Comparison of ENCODE assay signal across 7 cellular contexts in the genomic region with DNA sequence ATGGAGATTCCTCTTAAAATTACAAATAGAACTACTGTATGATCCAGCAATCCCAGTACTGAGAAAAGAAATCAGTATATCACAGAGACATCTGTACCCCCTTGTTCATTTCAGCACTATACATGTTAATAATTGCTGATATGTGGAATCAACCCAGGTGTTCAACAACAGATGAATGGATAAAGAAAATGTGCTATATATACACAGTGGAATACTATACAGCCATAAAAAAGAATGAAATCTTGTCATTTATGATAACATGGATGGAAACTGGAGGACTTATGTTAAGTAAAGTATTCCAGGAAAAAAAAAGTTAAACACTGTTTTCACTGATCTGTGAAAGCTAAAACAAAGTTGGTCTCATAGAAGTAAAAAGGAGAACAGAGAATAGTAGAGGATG.
"Had no signal": no experiment of that assay in that cellular context is flagged by ENCODE, and none has a peak within 500 bp of the region (broad histone marks: within the 10 kb centered on the region; RNA-seq: fewer than 3 reads in every experiment).

No MANE protein-coding gene starts in this region.

- FAIRE-seq: HepG2 had no signal

- H3K27ac ChIP-seq: HL-60 had no signal

- H3K4me1 ChIP-seq: HAP-1 had no signal

- DNase-seq: H7, KG1 had no signal

- H3K36me3 ChIP-seq: HAP-1 had no signal

- H3K4me3 ChIP-seq: GM23338, HAP-1 had no signal

- H3K9me3 ChIP-seq: HAP-1 had no signal

- H2AFZ ChIP-seq: GM23338 had no signal

- ATAC-seq: GM23338, HCT116, HepG2 had no signal

- H3K4me2 ChIP-seq: GM23338 had no signal
